In genomic region chr13:76884571-76885202, GRCh38 we compare ENCODE assay signal across 8 cellular contexts. TPM values are rescaled to one million over a fixed set of nuclear protein-coding genes. Genes with fewer than 3 reads are reported as not detected.
DNase-seq lines count a peak whose midpoint lies in the region; ATAC-seq and TF ChIP-seq lines count a peak whose summit lies in the region.

No MANE protein-coding gene starts in this region.

- ATAC-seq in HG02642 (IDR thresholded peaks at IDR 0.05; ENCODE audit: poor library complexity, unreplicated experiment) = no peak
- no peak for ATAC-seq in HG03139 (IDR thresholded peaks at IDR 0.05; ENCODE audit: unreplicated experiment)
- ATAC-seq in GM21390 (IDR thresholded peaks at IDR 0.05; ENCODE audit: unreplicated experiment) = no peak

- H3K36me3 Mint-ChIP-seq in Caco-2 (ENCODE audit: insufficient read depth, unreplicated experiment) = peaks cover 13% of the 10 kb centered on the region

- no peaks in the 10 kb centered on the region for H3K9me3 Mint-ChIP-seq in Caco-2 (ENCODE audit: unreplicated experiment)

- H3K27ac Mint-ChIP-seq in Caco-2 (ENCODE audit: unreplicated experiment) = peak overlapping the region; percentile 35

- peaks cover 17% of the 10 kb centered on the region for H3K27me3 Mint-ChIP-seq in Caco-2 (ENCODE audit: insufficient read depth, unreplicated experiment)

- POLR2A ChIA-PET in Caco-2 (lab: Charles Lee) = interaction anchor here (1.0 kb wide), 1 partner anchor 19 kb away, joined by 3 read pairs; no protein-coding TSS in a partner anchor

- H3K18ac ChIP-seq in neuronal stem cell (ENCODE audit: low read length) = peak overlapping the region; percentile 90

- no peak overlapping the region for H2BK15ac ChIP-seq in neuronal stem cell (ENCODE audit: low read length)

- no peak overlapping the region for H3K27ac ChIP-seq in neuronal stem cell (replicated peaks; ENCODE audit: low read length)

- H2BK5ac ChIP-seq in neuronal stem cell (ENCODE audit: low read length) = peak overlapping the region; percentile 39

- H4K91ac ChIP-seq in neuronal stem cell (ENCODE audit: low read depth, low read length, poor library complexity) = no peak overlapping the region

- no TSS peak for BruUV-seq in Caco-2 (replicated peaks; lab: Mats Ljungman, UMichigan)

- H3K4me1 Mint-ChIP-seq in Caco-2 (ENCODE audit: low read depth, unreplicated experiment) = peaks cover 14% of the 10 kb centered on the region

- H3K36me3 ChIP-seq in Caco-2 (ENCODE audit: control insufficient read depth, insufficient read depth, low read length) (no peaks in the 10 kb centered on the region), endocrine pancreas (ENCODE audit: control insufficient read depth, insufficient read depth, low read length) (no peaks in the 10 kb centered on the region), neuronal stem cell (replicated peaks in 1 of 2; ENCODE audit: control insufficient read depth in 2 of 2, insufficient read depth in 2 of 2, low read length in 2 of 2) (no peaks in the 10 kb centered on the region)

- CTCF ChIA-PET in Caco-2 (lab: Charles Lee) = interaction anchor here (0.7 to 1.1 kb wide), 4 partner anchors 64 to 217 kb away, joined by 3 read pairs; no protein-coding TSS in a partner anchor

- WGBS in neuronal stem cell (ENCODE audit: extremely low coverage in 2 of 2, insufficient read length in 2 of 2, insufficient replicate concordance in 1 of 2), 2 donors = no CpG with 5 or more reads among the region's 12 CpGs

- H3K9me3 ChIP-seq in Caco-2 = no peaks in the 10 kb centered on the region
- no peaks in the 10 kb centered on the region for H3K9me3 ChIP-seq in endocrine pancreas (ENCODE audit: control insufficient read depth, low read length)
- no peaks in the 10 kb centered on the region for H3K9me3 ChIP-seq in neuronal stem cell (replicated peaks in 1 of 2; ENCODE audit: control insufficient read depth in 2 of 2, insufficient read depth in 1 of 2, low read depth in 1 of 2, low read length in 2 of 2)

- no peak overlapping the region for H2BK120ac ChIP-seq in neuronal stem cell (ENCODE audit: low read depth, low read length)

- TF ChIP-seq CTCF in Caco-2 (IDR thresholded peaks at IDR 0.05; ENCODE audit: insufficient read depth in 1 of 2, low read depth in 1 of 2, low read length in 1 of 2, severe bottlenecking in 1 of 2, unreplicated experiment in 1 of 2) = no peak

- peak overlapping the region; percentile 96 for H3K4me2 ChIP-seq in neuronal stem cell (ENCODE audit: insufficient read depth, low read length, poor library complexity, severe bottlenecking)

- H2AFZ ChIP-seq in neuronal stem cell (ENCODE audit: low read length) = peak overlapping the region; percentile 99

- intact Hi-C loops in Caco-2 (cut with micrococcal nuclease; ENCODE audit: unreplicated experiment) = loop anchor here (1.0 to 5.0 kb wide), 4 partner anchors 62 to 1197 kb away; no protein-coding TSS in a partner anchor

- H3K23ac ChIP-seq in neuronal stem cell (ENCODE audit: low read depth, low read length, poor library complexity) = peak overlapping the region; percentile 80

- H3K14ac ChIP-seq in neuronal stem cell (ENCODE audit: low read length) = peak overlapping the region; percentile 31

- H3K79me1 ChIP-seq in neuronal stem cell (ENCODE audit: low read depth, low read length) = no peaks in the 10 kb centered on the region

- no peak overlapping the region for H4K8ac ChIP-seq in neuronal stem cell (ENCODE audit: low read depth, low read length)

- H2BK12ac ChIP-seq in neuronal stem cell (ENCODE audit: low read length) = no peak overlapping the region

- H3K27me3 ChIP-seq in Caco-2 (replicated peaks; ENCODE audit: control insufficient read depth, insufficient read depth, low read length) (no peaks in the 10 kb centered on the region; the same call in 1 of the 2 replicates), endocrine pancreas (ENCODE audit: control insufficient read depth, insufficient read depth, low read length) (no peaks in the 10 kb centered on the region), neuronal stem cell (ENCODE audit: control insufficient read depth in 3 of 3, insufficient read depth in 3 of 3, low read depth in 1 of 3, low read length in 3 of 3) (peaks cover 2 to 59% (median 29%) of the 10 kb centered on the region in 3 experiments)

- peak overlapping the region; percentile 83 for H2AK5ac ChIP-seq in neuronal stem cell (ENCODE audit: low read depth, low read length)

- H3K4me1 ChIP-seq in Caco-2 = 0 out of 2 replicates have a peak, but pooled peaks cover 15% of the 10 kb centered on the region
- peaks cover 16% of the 10 kb centered on the region for H3K4me1 ChIP-seq in endocrine pancreas (ENCODE audit: control insufficient read depth, insufficient read depth, low read length)
- peaks cover 2 to 3% of the 10 kb centered on the region in 2 donors for H3K4me1 ChIP-seq in neuronal stem cell (ENCODE audit: control insufficient read depth in 2 of 2, insufficient read depth in 1 of 2, low read depth in 1 of 2, low read length in 2 of 2)

- DNase-seq in Caco-2 (no peak), NCI-H82 treated with DMSO at 0.1 percent for 48 hours (lab: John Stamatoyannopoulos, UW; ENCODE audit: unreplicated experiment) (peak; percentile 79), neuronal stem cell (ENCODE audit: low spot score) (no peak), NCI-H345 treated with DMSO at 0.1 percent for 48 hours (lab: John Stamatoyannopoulos, UW; ENCODE audit: unreplicated experiment) (no peak)

- peak overlapping the region; percentile 71 for H3K9ac ChIP-seq in endocrine pancreas (ENCODE audit: control insufficient read depth, insufficient read depth, low read length)
- peak overlapping the region; percentile 70 for H3K9ac ChIP-seq in neuronal stem cell (ENCODE audit: low read depth, low read length, poor library complexity)

- no peak overlapping the region for H3K4ac ChIP-seq in neuronal stem cell (ENCODE audit: low read length)

- H3K4me3 ChIP-seq in Caco-2 (ENCODE audit: low read depth, low read length) = peak overlapping the region; percentile 56
- peak overlapping the region; percentile 91 for H3K4me3 ChIP-seq in endocrine pancreas (ENCODE audit: control insufficient read depth, insufficient read depth, low read length)
- peak overlapping the region; percentile 55 to 80 for H3K4me3 ChIP-seq in neuronal stem cell (ENCODE audit: low read length in 2 of 2)

- peak overlapping the region; percentile 79 for H3K4me3 Mint-ChIP-seq in Caco-2 (ENCODE audit: unreplicated experiment)

RNA-seq across cellular contexts. Expression of gene KCTD12, which starts 1.5 kb away (rescaled TPM):
- 1.8 and 3.2 TPM in 2 replicates for total RNA-seq in Caco-2 (2022)
- 2.8 TPM for polyA plus RNA-seq in neuronal stem cell (2013, experiment 1 of 2)
- polyA plus RNA-seq in neuronal stem cell (2013, experiment 2 of 2) = 2.7 TPM
